1 cellular context compared by ENCODE assay signal in genomic region chr11:61816736-61817455, GRCh38.
TF ChIP-seq lines count a peak whose summit lies in the region.

FADS1 (minus strand) TSS chr11:61817003; CDS start chr11:61816929, 74 bp downstream.

TF ChIP-seq in K562, 482 proteins besides CTCF, POLR2A, EP300 and RAD21 (continued from another document and continues in another):
- TF ChIP-seq MITF (IDR thresholded peaks at IDR 0.05), result no peak
- TF ChIP-seq NR0B1 (IDR thresholded peaks at IDR 0.05; ENCODE audit: partially characterized antibody), result no peak
- peak; percentile 25 to 89; a peak in 3 of 4 replicates for TF ChIP-seq TEAD1 (CRISPR knock-in tag; IDR thresholded peaks at IDR 0.05)
- peak; percentile 77; the same call in 1 of the 2 replicates for TF ChIP-seq FOXP1 (CRISPR knock-in tag; IDR thresholded peaks at IDR 0.05)
- peak; percentile 93 for TF ChIP-seq FIP1L1 (IDR thresholded peaks at IDR 0.05; ENCODE audit: low read depth, low read length, poor library complexity, severe bottlenecking)
- TF ChIP-seq SIN3B (IDR thresholded peaks at IDR 0.05; ENCODE audit: low read depth), result peak; percentile 48; the same call in 1 of the 2 replicates
- no peak for TF ChIP-seq PBX2 (CRISPR knock-in tag; IDR thresholded peaks at IDR 0.05; ENCODE audit: low read depth)
- TF ChIP-seq PBX2 (tag; conservative IDR thresholded peaks at IDR 0.05; ENCODE audit: low read depth), result no peak
- peak; percentile 89; the same call in 1 of the 2 replicates for TF ChIP-seq NR3C1 (CRISPR knock-in tag; IDR thresholded peaks at IDR 0.05)
- no peak for TF ChIP-seq BRCA1 (IDR thresholded peaks at IDR 0.05)
- TF ChIP-seq BRCA1 (CRISPR knock-in tag; IDR thresholded peaks at IDR 0.05), result no peak
- no peak for TF ChIP-seq ZFP91 (CRISPR knock-in tag; IDR thresholded peaks at IDR 0.05)
- no peak for TF ChIP-seq NUFIP1 (IDR thresholded peaks at IDR 0.05; ENCODE audit: partially characterized antibody)
- TF ChIP-seq BCOR (IDR thresholded peaks at IDR 0.05), result no peak
- TF ChIP-seq SIN3A (IDR thresholded peaks at IDR 0.05; ENCODE audit: borderline replicate concordance in 2 of 2, control insufficient read depth in 1 of 2, low read depth in 2 of 2, low read length in 2 of 2), result peak; percentile 54 to 58; a peak in 2 of 4 replicates
- no peak for TF ChIP-seq CBX2 (IDR thresholded peaks at IDR 0.05; ENCODE audit: insufficient read depth, low read length, poor library complexity, severe bottlenecking)
- TF ChIP-seq ZNF766 (CRISPR knock-in tag; conservative IDR thresholded peaks at IDR 0.05), result peak; percentile 83
- peak; percentile 82; the same call in 1 of the 2 replicates for TF ChIP-seq XRCC5 (IDR thresholded peaks at IDR 0.05; ENCODE audit: low read depth, low read length)
- no peak for TF ChIP-seq PHF20 (IDR thresholded peaks at IDR 0.05; ENCODE audit: partially characterized antibody)
- no peak for TF ChIP-seq ZNF253 (CRISPR knock-in tag; conservative IDR thresholded peaks at IDR 0.05)
- no peak for TF ChIP-seq HMBOX1 (IDR thresholded peaks at IDR 0.05)
- TF ChIP-seq JUN (IDR thresholded peaks at IDR 0.05; ENCODE audit: borderline replicate concordance, low read depth, low read length), result peak; percentile 40; the same call in 1 of the 2 replicates
- TF ChIP-seq JUN (CRISPR knock-in tag; IDR thresholded peaks at IDR 0.05; ENCODE audit: borderline replicate concordance), result 0 out of 2 replicates have a peak, but pooled peaks have one; percentile 12
- TF ChIP-seq U2AF1 (optimal IDR thresholded peaks at IDR 0.05; ENCODE audit: low read depth, low read length), result peak; percentile 98
- TF ChIP-seq LCOR (CRISPR knock-in tag; IDR thresholded peaks at IDR 0.05), result peak; percentile 94
- no peak for TF ChIP-seq ZNF133 (CRISPR knock-in tag; IDR thresholded peaks at IDR 0.05)
- 0 out of 4 replicates have a peak, but pooled peaks of 1 of the 2 experiments have one; percentile 63 for TF ChIP-seq BCLAF1 (IDR thresholded peaks at IDR 0.05; ENCODE audit: borderline replicate concordance in 1 of 2, control insufficient read depth in 1 of 2, low read depth in 2 of 2, low read length in 1 of 2)
- peak; percentile 83; the same call in 1 of the 2 replicates for TF ChIP-seq ARID4B (CRISPR knock-in tag; IDR thresholded peaks at IDR 0.05)
- TF ChIP-seq CCAR2 (IDR thresholded peaks at IDR 0.05; ENCODE audit: low read depth, low read length), result no peak
- no peak for TF ChIP-seq E4F1 (CRISPR knock-in tag; IDR thresholded peaks at IDR 0.05; ENCODE audit: borderline replicate concordance)
- TF ChIP-seq PRMT5 (CRISPR knock-in tag; IDR thresholded peaks at IDR 0.05), result no peak
- 0 out of 2 replicates have a peak, but pooled peaks have one; percentile 4 for TF ChIP-seq STAG1 (CRISPR knock-in tag; IDR thresholded peaks at IDR 0.05; ENCODE audit: borderline replicate concordance)
- peak; percentile 77; the same call in 1 of the 2 replicates for TF ChIP-seq BRD4 (IDR thresholded peaks at IDR 0.05)
- no peak for TF ChIP-seq HSF4 (CRISPR knock-in tag; IDR thresholded peaks at IDR 0.05; ENCODE audit: borderline replicate concordance)
- TF ChIP-seq ZNF347 (CRISPR knock-in tag; IDR thresholded peaks at IDR 0.05; ENCODE audit: low read depth), result no peak
- no peak for TF ChIP-seq CSDE1 (IDR thresholded peaks at IDR 0.05)
- no peak for TF ChIP-seq ADNP (tag; IDR thresholded peaks at IDR 0.05)
- peak; percentile 46 for TF ChIP-seq MEIS2 (IDR thresholded peaks at IDR 0.05; ENCODE audit: partially characterized antibody)
